ENCODE assay signal across 8 cellular contexts in the genomic region with DNA sequence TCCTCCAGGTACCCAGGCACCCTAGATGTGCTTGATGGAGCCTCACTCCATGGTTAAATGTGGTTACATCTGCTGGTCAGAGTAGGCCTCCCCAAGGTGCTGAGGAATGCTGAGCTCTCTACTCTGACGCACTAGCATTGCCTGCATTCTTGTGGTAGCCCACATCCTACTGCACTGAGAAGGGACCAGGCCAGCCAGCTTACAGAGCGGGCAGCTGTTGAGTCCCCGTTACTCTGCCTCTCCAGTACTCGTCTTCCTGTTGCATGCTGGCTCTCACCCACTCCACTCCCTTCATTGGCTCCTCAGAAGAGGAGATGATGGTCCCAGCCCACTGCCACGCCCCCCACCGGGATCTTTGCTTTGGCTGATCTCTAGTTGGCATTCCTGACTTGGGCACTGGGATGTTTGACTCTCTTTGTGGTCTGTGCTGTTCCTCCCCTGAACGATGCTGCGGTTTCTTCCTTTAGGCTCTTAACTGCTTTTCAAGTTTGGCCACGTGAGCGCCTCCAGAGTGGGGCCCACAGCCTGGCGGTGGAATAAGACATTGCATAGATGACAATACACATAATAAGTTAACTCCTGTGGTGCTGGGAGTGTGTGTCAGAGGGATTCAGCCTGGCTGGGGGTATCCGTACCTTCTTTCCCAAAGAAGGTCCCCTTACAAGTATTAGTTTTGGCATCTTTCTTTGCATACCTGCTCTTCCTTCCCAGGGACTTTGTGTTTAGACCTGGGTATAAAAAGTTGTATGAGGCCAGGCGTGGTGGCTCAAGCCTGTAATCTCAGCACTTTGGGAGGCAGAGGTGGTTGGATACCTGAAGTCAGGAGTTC. TPM values are rescaled to one million over a fixed set of nuclear protein-coding genes. Genes with fewer than 3 reads are reported as not detected.
A peak's percentile ranks its signal among the peaks of the same experiment; 100 is the strongest.
DNase-seq lines count a peak whose midpoint lies in the region; ATAC-seq and TF ChIP-seq lines count a peak whose summit lies in the region.

No MANE protein-coding gene starts in this region.

- H3K27me3 ChIP-seq in RWPE2 (ENCODE audit: insufficient read depth, poor library complexity, severe bottlenecking) = no peaks in the 10 kb centered on the region
- H3K27me3 ChIP-seq in vagina = no peaks in the 10 kb centered on the region

- ATAC-seq in HG02885 (IDR thresholded peaks at IDR 0.05; ENCODE audit: poor library complexity, unreplicated experiment) (peak; percentile 79), RWPE2 (ENCODE audit: low read depth) (peak; percentile 97)

- H3K4me3 ChIP-seq in RWPE2 (ENCODE audit: severe bottlenecking) (no peak overlapping the region), vagina (no peak overlapping the region)

- H3K27ac ChIP-seq in RWPE2 (ENCODE audit: poor library complexity, severe bottlenecking) (peak overlapping the region; percentile 97), vagina (no peak overlapping the region)

- TF ChIP-seq POLR2A in vagina (IDR thresholded peaks at IDR 0.05) = no peak

- intact Hi-C loops in vagina (cut with DNase I) = no loop called here

- H3K9me3 ChIP-seq in RWPE2 (ENCODE audit: severe bottlenecking) = no peaks in the 10 kb centered on the region
- no peaks in the 10 kb centered on the region for H3K9me3 ChIP-seq in vagina

- H3K36me3 ChIP-seq in RWPE2 (ENCODE audit: low read depth) (no peaks in the 10 kb centered on the region), vagina (no peaks in the 10 kb centered on the region)

- peaks cover 18% of the 10 kb centered on the region for H3K4me1 ChIP-seq in RWPE2 (ENCODE audit: insufficient read depth, poor library complexity, severe bottlenecking)
- no peaks in the 10 kb centered on the region for H3K4me1 ChIP-seq in vagina

- peak; percentile 43 for TF ChIP-seq CTCF in RWPE2 (IDR thresholded peaks at IDR 0.05; ENCODE audit: poor library complexity, severe bottlenecking)
- TF ChIP-seq CTCF in vagina (IDR thresholded peaks at IDR 0.05) = no peak

- DNase-seq in GF-D8 (lab: John Stamatoyannopoulos, UW) (peak; percentile 98), RWPE2 (ENCODE audit: low spot score) (peak; percentile 98), activated gamma-delta T cell (lab: John Stamatoyannopoulos, UW) (peak; percentile 40), iris pigment epithelial cell (ENCODE audit: low read depth) (peak; percentile 100), vagina (ENCODE audit: extremely low spot score in 2 of 2) (no peak), NCI-H82 (lab: John Stamatoyannopoulos, UW) (no peak)
- peak; percentile 65 to 70 for DNase-seq in stimulated activated CD8-positive, alpha-beta memory T cell treated with anti-CD3 and anti-CD28 coated beads, Interleukin-15, amount 100 ng/mL, for 48 hours (ENCODE audit: low read depth in 2 of 2)

RNA-seq across cellular contexts. Expression of a gene that starts 18.6 kb away (rescaled TPM):
- total RNA-seq in vagina = 7.9 TPM

Comparison
In these comparisons a context has a peak if more than half of its experiments do, and no peak if none do; other contexts are left out.
1. DNase-seq: peak in GF-D8 (single experiment), RWPE2 (single experiment), activated gamma-delta T cell (single experiment), iris pigment epithelial cell (single experiment) and stimulated activated CD8-positive, alpha-beta memory T cell treated with anti-CD3 and anti-CD28 coated beads, Interleukin-15, amount 100 ng/mL, for 48 hours (2 of 2); none in vagina (0 of 2) and NCI-H82 (single experiment).